23 cellular contexts compared by ENCODE assay signal in the genomic region with DNA sequence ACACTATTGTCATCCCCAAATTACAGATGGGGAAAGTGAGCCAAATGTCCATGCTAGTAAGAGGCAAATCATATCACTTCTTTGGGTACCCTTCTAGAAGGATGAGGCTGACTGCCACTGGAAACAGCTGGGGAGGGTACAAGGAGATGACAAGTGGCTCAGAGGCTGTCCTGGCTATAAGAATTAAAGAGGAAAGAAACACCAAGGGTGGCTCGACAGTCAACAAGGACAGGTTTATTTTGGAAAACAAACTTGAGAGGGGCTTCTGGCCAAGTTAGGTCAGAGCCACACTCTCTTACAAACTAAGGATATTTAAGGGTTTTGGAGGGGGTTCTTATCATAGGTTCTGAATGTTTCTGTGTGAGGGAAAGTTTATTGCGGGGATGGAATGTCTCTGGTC. TPM values are rescaled to one million over a fixed set of nuclear protein-coding genes. Genes with fewer than 3 reads are reported as not detected.
DNase-seq lines count a peak whose midpoint lies in the region; ATAC-seq, FAIRE-seq and TF ChIP-seq lines count a peak whose summit lies in the region.
"Had no signal": no experiment of that assay in that cellular context is flagged by ENCODE, and none has a peak within 500 bp of the region (broad histone marks: within the 10 kb centered on the region; RNA-seq: fewer than 3 reads in every experiment).

No MANE protein-coding gene starts in this region.

- no peak for DNase-seq in T-helper 2 cell treated with Interferon-gamma antibody and Interleukin-4, amounts not matched to agents 5 μg/mL and 100 μg/mL, for 36 hours (ENCODE audit: low spot score)
- DNase-seq in T-helper 2 cell (no peak), K562 (ENCODE audit: extremely low read depth in 1 of 4, low spot score in 3 of 4) (no peak), kidney glomerular epithelial cell (lab: John Stamatoyannopoulos, UW) (no peak)
- DNase-seq in CD8-positive, alpha-beta T cell = no peak
- DNase-seq: activated CD4-positive, alpha-beta T cell treated with anti-CD3 and anti-CD28 coated beads, Interleukin-2, amount 50 U/mL, for 1 hour; activated naive CD4-positive, alpha-beta T cell treated with Interleukin-2 at 50 U/mL for 16 hours; AML-193; Calu3; esophagus squamous epithelium; gastrocnemius medialis; GM23248; islet precursor cell; NCI-H1105 treated with DMSO at 0.1 percent for 48 hours; NCI-H2029 treated with DMSO at 0.1 percent for 48 hours; NCI-H345; stimulated activated CD4-positive, alpha-beta T cell treated with anti-CD3 and anti-CD28 coated beads, Interleukin-2, amount 100 ng/mL, for 48 hours; stimulated activated naive CD4-positive, alpha-beta T cell treated with Interleukin-2 at 50 U/mL for 16 hours had no signal

- TF ChIP-seq EP300 in K562 (IDR thresholded peaks at IDR 0.05; ENCODE audit: low read length) = no peak

- peaks cover 19% of the 10 kb centered on the region for H3K36me3 Mint-ChIP-seq in T-helper 2 cell treated with Interferon-gamma antibody and Interleukin-4, amounts not matched to agents 5 μg/mL and 100 μg/mL, for 36 hours (ENCODE audit: low read depth)
- peaks cover 20% of the 10 kb centered on the region for H3K36me3 Mint-ChIP-seq in CD8-positive, alpha-beta T cell
- H3K36me3 Mint-ChIP-seq in nephron (ENCODE audit: low read depth) = peaks cover 13% of the 10 kb centered on the region

- no peak for TF ChIP-seq RAD21 in K562 (CRISPR knock-in tag; conservative IDR thresholded peaks at IDR 0.05 in 1 of 2, IDR thresholded peaks at IDR 0.05 in 1 of 2)

- WGBS in K562 (ENCODE audit: insufficient coverage, low coverage, missing lambda C conversion rate) = 100% methylated on average over 2 of the region's 2 CpGs

- H3K9me1 ChIP-seq in K562 (ENCODE audit: control insufficient read depth, insufficient read depth, low read length) = peaks cover 3% of the 10 kb centered on the region

- CTCF ChIA-PET in CD8-positive, alpha-beta T cell (lab: Charles Lee) = no interaction called here
- CTCF ChIA-PET in K562 (lab: Yijun Ruan, JAX; ENCODE audit: low intra/inter-chr PET ratio) = no interaction called here

- peak overlapping the region; percentile 29 for H3K27ac Mint-ChIP-seq in T-helper 2 cell treated with Interferon-gamma antibody and Interleukin-4, amounts not matched to agents 5 μg/mL and 100 μg/mL, for 36 hours
- peak overlapping the region; percentile 3 for H3K27ac Mint-ChIP-seq in CD8-positive, alpha-beta T cell
- H3K27ac Mint-ChIP-seq in nephron = peak overlapping the region; percentile 79 to 98 (median 92)

- intact Hi-C loops in CD8-positive, alpha-beta T cell (cut with DNase I, micrococcal nuclease) = loop anchor here (5.0 to 10.0 kb wide), 4 partner anchors 35 to 665 kb away; a partner anchor contains a TSS
- intact Hi-C loops in K562 (cut with micrococcal nuclease) = no loop called here

- no peaks in the 10 kb centered on the region for H3K9me3 ChIP-seq in CD8-positive, alpha-beta T cell (ENCODE audit: low read length)
- peaks cover 4% of the 10 kb centered on the region; the same call in 1 of the 2 replicates for H3K9me3 ChIP-seq in K562 (replicated peaks; ENCODE audit: control insufficient read depth, insufficient read depth, low read depth, low read length)
- H3K9me3 ChIP-seq: esophagus squamous epithelium, gastrocnemius medialis had no signal

- in situ Hi-C loops in K562 (cut with MboI) = no loop called here

- H3K79me2 ChIP-seq in K562 (ENCODE audit: control insufficient read depth, insufficient read depth, low read length) = peaks cover 35% of the 10 kb centered on the region

- no peak for FAIRE-seq in K562 (lab: Jason Lieb, UNC)

- no peaks in the 10 kb centered on the region for H3K9me3 Mint-ChIP-seq in T-helper 2 cell treated with Interferon-gamma antibody and Interleukin-4, amounts not matched to agents 5 μg/mL and 100 μg/mL, for 36 hours
- no peaks in the 10 kb centered on the region for H3K9me3 Mint-ChIP-seq in CD8-positive, alpha-beta T cell
- H3K9me3 Mint-ChIP-seq in nephron = no peaks in the 10 kb centered on the region

- TF ChIP-seq CTCF in CD8-positive, alpha-beta T cell (IDR thresholded peaks at IDR 0.05) = no peak
- no peak for TF ChIP-seq CTCF in K562 (IDR thresholded peaks at IDR 0.05 in 2 of 3, conservative IDR thresholded peaks at IDR 0.05 in 1 of 3; ENCODE audit: insufficient read depth in 2 of 3, low read depth in 1 of 3, low read length in 3 of 3)
- no peak for TF ChIP-seq CTCF in nephron (IDR thresholded peaks at IDR 0.05; ENCODE audit: unreplicated experiment in 3 of 3)

- no peak overlapping the region for H3K27ac ChIP-seq in CD8-positive, alpha-beta T cell (ENCODE audit: low read depth, low read length)
- H3K27ac ChIP-seq in K562 (ENCODE audit: extremely low read depth, low read depth, low read length) = no peak overlapping the region
- H3K27ac ChIP-seq: gastrocnemius medialis, GM23248, HL-60 had no signal

- no peak for ATAC-seq in CD8-positive, alpha-beta T cell
- ATAC-seq in K562 = no peak
- ATAC-seq in HG02852 (IDR thresholded peaks at IDR 0.05; ENCODE audit: unreplicated experiment) = no peak
- no peak for ATAC-seq in GM19035 (IDR thresholded peaks at IDR 0.05; ENCODE audit: unreplicated experiment)
- ATAC-seq: gastrocnemius medialis, Right ventricle myocardium inferior had no signal

- peaks cover 10% of the 10 kb centered on the region; the same call in 1 of the 2 replicates for H4K20me1 ChIP-seq in K562 (replicated peaks; ENCODE audit: control insufficient read depth, insufficient read depth, low read length)

- no peak overlapping the region for H3K4me2 ChIP-seq in K562 (ENCODE audit: insufficient read depth, low read length)

- no TSS peak for BruUV-seq in K562 (replicated peaks; lab: Mats Ljungman, UMichigan)

- POLR2A ChIA-PET in CD8-positive, alpha-beta T cell (lab: Charles Lee) = no interaction called here
- POLR2A ChIA-PET in K562 (lab: Yijun Ruan, JAX) = no interaction called here

- no peaks in the 10 kb centered on the region for H3K27me3 ChIP-seq in CD8-positive, alpha-beta T cell (ENCODE audit: insufficient read depth, low read length)
- H3K27me3 ChIP-seq in K562 (ENCODE audit: control insufficient read depth in 2 of 2, insufficient read depth in 2 of 2, low read length in 2 of 2) = no peaks in the 10 kb centered on the region
- H3K27me3 ChIP-seq: esophagus squamous epithelium, gastrocnemius medialis had no signal

- no peak for TF ChIP-seq POLR2A in K562 (conservative IDR thresholded peaks at IDR 0.05)

- H3K27me3 Mint-ChIP-seq in T-helper 2 cell treated with Interferon-gamma antibody and Interleukin-4, amounts not matched to agents 5 μg/mL and 100 μg/mL, for 36 hours (ENCODE audit: low read depth) = no peaks in the 10 kb centered on the region
- no peaks in the 10 kb centered on the region for H3K27me3 Mint-ChIP-seq in CD8-positive, alpha-beta T cell (ENCODE audit: low read depth)
- no peaks in the 10 kb centered on the region for H3K27me3 Mint-ChIP-seq in nephron (ENCODE audit: low read depth)

- H2AFZ ChIP-seq in K562 (ENCODE audit: low read depth, low read length) = no peak overlapping the region
- H2AFZ ChIP-seq: GM23248 had no signal

- peaks cover 18% of the 10 kb centered on the region for H3K4me1 Mint-ChIP-seq in T-helper 2 cell treated with Interferon-gamma antibody and Interleukin-4, amounts not matched to agents 5 μg/mL and 100 μg/mL, for 36 hours (ENCODE audit: low read depth)
- peaks cover 22% of the 10 kb centered on the region for H3K4me1 Mint-ChIP-seq in CD8-positive, alpha-beta T cell (ENCODE audit: low read depth)
- H3K4me1 Mint-ChIP-seq in nephron = peaks cover 23% of the 10 kb centered on the region

- H3K4me1 ChIP-seq in CD8-positive, alpha-beta T cell (ENCODE audit: insufficient read depth, low read length) = peaks cover 16% of the 10 kb centered on the region
- H3K4me1 ChIP-seq in K562 (replicated peaks in 1 of 2; ENCODE audit: control insufficient read depth in 2 of 2, insufficient read depth in 2 of 2, low read length in 2 of 2) = peaks cover 26 to 49% of the 10 kb centered on the region in 2 experiments

- H3K4me3 Mint-ChIP-seq in T-helper 2 cell treated with Interferon-gamma antibody and Interleukin-4, amounts not matched to agents 5 μg/mL and 100 μg/mL, for 36 hours = peak overlapping the region; percentile 18
- H3K4me3 Mint-ChIP-seq in CD8-positive, alpha-beta T cell = no peak overlapping the region
- H3K4me3 Mint-ChIP-seq in nephron = peak overlapping the region; percentile 82 to 98 (median 96)

- peaks cover 9% of the 10 kb centered on the region for H3K36me3 ChIP-seq in CD8-positive, alpha-beta T cell (ENCODE audit: insufficient read depth, low read length)
- H3K36me3 ChIP-seq in K562 (ENCODE audit: control insufficient read depth, insufficient read depth, low read length) = peaks cover 22% of the 10 kb centered on the region

- no peak overlapping the region for H3K9ac ChIP-seq in K562 (ENCODE audit: insufficient read depth in 1 of 2, low read depth in 2 of 2, low read length in 2 of 2)
- H3K9ac ChIP-seq: GM23248 had no signal

- H3K4me3 ChIP-seq in CD8-positive, alpha-beta T cell (ENCODE audit: low read depth, low read length) = no peak overlapping the region
- H3K4me3 ChIP-seq in K562 = no peak overlapping the region
- H3K4me3 ChIP-seq: esophagus squamous epithelium, gastrocnemius medialis, GM23248 had no signal

RNA-seq across cellular contexts. Expression of a gene that starts 2.1 kb away (rescaled TPM):
- total RNA-seq in CD8-positive, alpha-beta T cell = 100 to 1,000 TPM; 181 to 191 TPM
- 4.1 and 17.1 TPM in 2 replicates for total RNA-seq in K562 (2011; cell fraction: chromatin; rRNA removed; ENCODE audit: low replicate concordance)
- total RNA-seq in K562 (2011; cell fraction: nucleolus; rRNA removed) = 95.8 and 97.4 TPM in 2 replicates
- 23.6 and 36.7 TPM in 2 replicates for total RNA-seq in K562 (2011; cell fraction: nucleoplasm; rRNA removed)
- 440 and 672 TPM in 2 replicates for total RNA-seq in K562 (2014; rRNA removed)
- total RNA-seq in K562 (2014; rRNA removed; fragmentation: Illumina TruSeq; extraction: Trizol) = 5.4 and 7.4 TPM in 2 replicates
- total RNA-seq in K562 (2015; rRNA removed; fragmentation: Illumina TruSeq; extraction: Trizol) = 253 and 254 TPM in 2 replicates
- 666 and 724 TPM in 2 replicates for total RNA-seq in K562 (2021)
- 193 and 230 TPM in 2 replicates for polyA plus RNA-seq in K562 (2011; rRNA removed)
- 337 and 1,426 TPM in 2 replicates for polyA plus RNA-seq in K562 (2011; cell fraction: cytosol; rRNA removed)
- 207 and 222 TPM in 2 replicates for polyA plus RNA-seq in K562 (2011; cell fraction: nucleus; rRNA removed)
- polyA plus RNA-seq in K562 (2012) = 377 and 537 TPM in 2 replicates
- 31.1 and 74.5 TPM in 2 replicates for polyA plus RNA-seq in K562 (2014; fragmentation: Illumina TruSeq; extraction: Trizol)
- 10 to 100 TPM; 23.0 to 67.2 TPM for polyA plus RNA-seq in K562 (2014; fragmentation: Nextera tagmentation; extraction: Ambion mirVana)
- polyA plus RNA-seq in K562 (2014; rRNA removed) = 537 and 538 TPM in 2 replicates
- 8.4 and 13.6 TPM in 2 replicates for polyA minus RNA-seq in K562 (2011; rRNA and poly(A)+ RNA removed)
- 207 and 412 TPM in 2 replicates for polyA minus RNA-seq in K562 (2011; cell fraction: cytosol; rRNA and poly(A)+ RNA removed)
- polyA minus RNA-seq in K562 (2011; cell fraction: nucleus; rRNA and poly(A)+ RNA removed) = 52.9 and 75.3 TPM in 2 replicates

RNA-seq across cellular contexts. Expression of a gene that starts 34.5 kb away (rescaled TPM):
- total RNA-seq in CD8-positive, alpha-beta T cell = 10 to 100 TPM; 12.7 to 14.3 TPM
- 10.0 and 13.3 TPM in 2 replicates for total RNA-seq in K562 (2011; cell fraction: chromatin; rRNA removed; ENCODE audit: low replicate concordance)
- total RNA-seq in K562 (2011; cell fraction: nucleolus; rRNA removed) = 7.1 and 10.0 TPM in 2 replicates
- 8.9 and 11.7 TPM in 2 replicates for total RNA-seq in K562 (2011; cell fraction: nucleoplasm; rRNA removed)
- total RNA-seq in K562 (2014; rRNA removed) (2.0 and 3.1 TPM in 2 replicates), K562 (2014; rRNA removed; fragmentation: Illumina TruSeq; extraction: Trizol) (1.5 and 1.9 TPM in 2 replicates), K562 (2015; rRNA removed; fragmentation: Illumina TruSeq; extraction: Trizol) (2.1 and 2.5 TPM in 2 replicates), K562 (2021) (1.6 and 2.1 TPM in 2 replicates)
- polyA plus RNA-seq in K562 (2011; rRNA removed) (2.5 and 4.4 TPM in 2 replicates), K562 (2014; fragmentation: Illumina TruSeq; extraction: Trizol) (2.5 and 2.8 TPM in 2 replicates), K562 (2014; fragmentation: Nextera tagmentation; extraction: Ambion mirVana) (under 1 TPM; 0.44 to 0.73 TPM), K562 (2014; rRNA removed) (2.7 and 3.4 TPM in 2 replicates)
- polyA plus RNA-seq in K562 (2011; cell fraction: cytosol; rRNA removed) = 2.6 and 3.6 TPM in 2 replicates
- 8.2 and 8.4 TPM in 2 replicates for polyA plus RNA-seq in K562 (2011; cell fraction: nucleus; rRNA removed)
- polyA plus RNA-seq in K562 (2012) = 2.7 and 7.0 TPM in 2 replicates
- polyA minus RNA-seq in K562 (2011; rRNA and poly(A)+ RNA removed) = 2.7 and 4.1 TPM in 2 replicates
- 0.91 and 0.95 TPM in 2 replicates for polyA minus RNA-seq in K562 (2011; cell fraction: cytosol; rRNA and poly(A)+ RNA removed)
- polyA minus RNA-seq in K562 (2011; cell fraction: nucleus; rRNA and poly(A)+ RNA removed) = 3.4 and 8.4 TPM in 2 replicates

RNA-seq across cellular contexts. Expression of a gene that starts 53.3 kb away (rescaled TPM):
- total RNA-seq in CD8-positive, alpha-beta T cell = under 1 TPM; 0.81 to 0.92 TPM
- total RNA-seq in K562 (2011; cell fraction: chromatin; rRNA removed; ENCODE audit: low replicate concordance) = 14.7 and 36.7 TPM in 2 replicates
- 35.7 and 36.7 TPM in 2 replicates for total RNA-seq in K562 (2011; cell fraction: nucleolus; rRNA removed)
- total RNA-seq in K562 (2011; cell fraction: nucleoplasm; rRNA removed) = 29.2 and 31.5 TPM in 2 replicates
- total RNA-seq in K562 (2014; rRNA removed) (6.2 and 6.9 TPM in 2 replicates), K562 (2014; rRNA removed; fragmentation: Illumina TruSeq; extraction: Trizol) (0.77 and 1.7 TPM in 2 replicates), K562 (2015; rRNA removed; fragmentation: Illumina TruSeq; extraction: Trizol) (1.4 and 2.4 TPM in 2 replicates), K562 (2021) (8.8 and 9.2 TPM in 2 replicates)
- polyA plus RNA-seq in K562 (2011; rRNA removed) (8.3 and 19.3 TPM in 2 replicates), K562 (2014; fragmentation: Illumina TruSeq; extraction: Trizol) (4.8 and 7.4 TPM in 2 replicates), K562 (2014; fragmentation: Nextera tagmentation; extraction: Ambion mirVana) (1 to 10 TPM; 1.3 to 2.9 TPM), K562 (2014; rRNA removed) (12.1 and 12.4 TPM in 2 replicates)
- polyA plus RNA-seq in K562 (2011; cell fraction: cytosol; rRNA removed) = 23.7 and 24.3 TPM in 2 replicates
- 69.3 and 80.1 TPM in 2 replicates for polyA plus RNA-seq in K562 (2011; cell fraction: nucleus; rRNA removed)
- polyA plus RNA-seq in K562 (2012) = 5.7 and 7.9 TPM in 2 replicates
- 1.5 and 2.2 TPM in 2 replicates for polyA minus RNA-seq in K562 (2011; rRNA and poly(A)+ RNA removed)
- 2.7 and 3.8 TPM in 2 replicates for polyA minus RNA-seq in K562 (2011; cell fraction: cytosol; rRNA and poly(A)+ RNA removed)
- 5.3 and 10.7 TPM in 2 replicates for polyA minus RNA-seq in K562 (2011; cell fraction: nucleus; rRNA and poly(A)+ RNA removed)

Comparison
In these comparisons a context has a peak if more than half of its experiments do, and no peak if none do; other contexts are left out.
1. H3K27ac Mint-ChIP-seq: peak in every context shown above with its lines; median percentile 92 in nephron; 29 in T-helper 2 cell treated with Interferon-gamma antibody and Interleukin-4, amounts not matched to agents 5 μg/mL and 100 μg/mL, for 36 hours; 3 in CD8-positive, alpha-beta T cell.